Comparison of ENCODE assay signal across 35 cellular contexts in genomic region chr3:29721789-29722188, GRCh38.
DNase-seq lines count a peak whose midpoint lies in the region; ATAC-seq, FAIRE-seq and TF ChIP-seq lines count a peak whose summit lies in the region.
"Had no signal": no experiment of that assay in that cellular context is flagged by ENCODE, and none has a peak within 500 bp of the region (broad histone marks: within the 10 kb centered on the region; RNA-seq: fewer than 3 reads in every experiment).

No MANE protein-coding gene starts in this region.

- in situ Hi-C loops in HepG2 (cut with HindIII; ENCODE audit: extremely low pct_ligation_motif_present, low pct_unique_long_range_greater_than_20kb): no loop called here

- H3K4me1 ChIP-seq in HepG2 (ENCODE audit: insufficient read depth, low read length): no peaks in the 10 kb centered on the region
- no peaks in the 10 kb centered on the region for H3K4me1 ChIP-seq in right lobe of liver
- H3K4me1 ChIP-seq in suprapubic skin: no peaks in the 10 kb centered on the region
- H3K4me1 ChIP-seq: BLaER1 treated with 17β-estradiol and CSF1 and Interleukin-3, amounts not matched to agents 10 nM and 100 nM; lower lobe of right lung; stomach had no signal

- DNase-seq in HepG2 (ENCODE audit: low spot score) (no peak), right lobe of liver (no peak), NCI-H1048 (lab: John Stamatoyannopoulos, UW) (peak; percentile 6), fibroblast of mammary gland (ENCODE audit: low read depth) (peak; percentile 38), suprapubic skin (ENCODE audit: low spot score in 2 of 2) (no peak), NCI-H146 (lab: John Stamatoyannopoulos, UW) (no peak), midbrain (lab: John Stamatoyannopoulos, UW) (no peak), KG1 (lab: John Stamatoyannopoulos, UW) (no peak)
- DNase-seq: ACHN; activated CD4-positive, alpha-beta T cell treated with anti-CD3 and anti-CD28 coated beads for 1 hour; activated effector memory CD4-positive, alpha-beta T cell treated with anti-CD3 and anti-CD28 coated beads, Interleukin-2, amount 50 U/mL, for 16 hours; activated naive CD8-positive, alpha-beta T cell treated with anti-CD3 and anti-CD28 coated beads, Interleukin-2, amount 10 ng/mL, durations not matched to agents 7 days and 5 days; cerebellar nuclear complex; COR-L47; DMS79; GDM1; kidney; lower lobe of right lung; mucosa of descending colon; NCI-H1092 treated with DMSO at 0.1 percent for 48 hours; NCI-H187 treated with DMSO at 0.1 percent for 48 hours; NCI-H345; NCI-H774; nephron progenitor cell; ovary; retina; stimulated activated CD4-positive, alpha-beta T cell treated with anti-CD3 and anti-CD28 coated beads, Interleukin-2, amount 100 ng/mL, for 24 hours; stomach; T-helper 17 cell; tibial artery had no signal

- ATAC-seq in HepG2 (no peak), right lobe of liver (no peak)
- ATAC-seq: lower lobe of right lung, mucosa of descending colon, T-helper 17 cell had no signal

- H3K27ac ChIP-seq in HepG2 (ENCODE audit: extremely low read length, insufficient read depth, low read length): no peak overlapping the region
- H3K27ac ChIP-seq in right lobe of liver: no peak overlapping the region
- no peak overlapping the region for H3K27ac ChIP-seq in suprapubic skin
- H3K27ac ChIP-seq: BLaER1 treated with 17β-estradiol and CSF1 and Interleukin-3, amounts not matched to agents 10 nM and 100 nM; HL-60; lower lobe of right lung; ovary; SK-N-MC; stomach; tibial artery had no signal

- H3K36me3 ChIP-seq in HepG2 (replicated peaks in 1 of 2; ENCODE audit: control insufficient read depth in 1 of 2, insufficient read depth in 2 of 2, low read length in 2 of 2) (no peaks in the 10 kb centered on the region), right lobe of liver (no peaks in the 10 kb centered on the region), suprapubic skin (no peaks in the 10 kb centered on the region)
- H3K36me3 ChIP-seq: BLaER1 treated with 17β-estradiol and CSF1 and Interleukin-3, amounts not matched to agents 10 nM and 100 nM; lower lobe of right lung; ovary; stomach; tibial artery had no signal

- CTCF ChIA-PET in HepG2 (lab: Yijun Ruan, JAX; ENCODE audit: low intra/inter-chr PET ratio, low total read pairs): no interaction called here

- no TSS peak for BruUV-seq in HepG2 (replicated peaks; lab: Mats Ljungman, UMichigan)

- 2% methylated on average over 2 of the region's 2 CpGs for WGBS in HepG2 (ENCODE audit: low lambda C conversion rate)
- WGBS in right lobe of liver (ENCODE audit: insufficient coverage, low coverage, low lambda C conversion rate, missing lambda C conversion rate): 38% methylated on average over 2 of the region's 2 CpGs
- WGBS in suprapubic skin: 55% methylated on average over 2 of the region's 2 CpGs

- TF ChIP-seq POLR2A in HepG2 (IDR thresholded peaks at IDR 0.05; ENCODE audit: insufficient read depth in 1 of 2, low read depth in 2 of 2, low read length in 2 of 2): no peak
- no peak for TF ChIP-seq POLR2A in right lobe of liver (IDR thresholded peaks at IDR 0.05)
- no peak for TF ChIP-seq POLR2A in suprapubic skin (IDR thresholded peaks at IDR 0.05)

- TF ChIP-seq CTCF in HepG2 (CRISPR knock-in tag; IDR thresholded peaks at IDR 0.05): no peak
- no peak for TF ChIP-seq CTCF in right lobe of liver (IDR thresholded peaks at IDR 0.05)
- TF ChIP-seq CTCF in fibroblast of mammary gland (conservative IDR thresholded peaks at IDR 0.05; ENCODE audit: control insufficient read depth, insufficient read depth, low read depth, low read length): no peak
- no peak for TF ChIP-seq CTCF in suprapubic skin (IDR thresholded peaks at IDR 0.05)

- no peak for TF ChIP-seq EP300 in HepG2 (IDR thresholded peaks at IDR 0.05; ENCODE audit: low read depth in 2 of 2, low read length in 2 of 2)
- TF ChIP-seq EP300 in HepG2 (CRISPR knock-in tag; IDR thresholded peaks at IDR 0.05; ENCODE audit: borderline replicate concordance): no peak
- no peak for TF ChIP-seq EP300 in suprapubic skin (IDR thresholded peaks at IDR 0.05)

- no peaks in the 10 kb centered on the region for H3K27me3 ChIP-seq in HepG2 (ENCODE audit: control insufficient read depth in 1 of 2, insufficient read depth in 2 of 2, low read length in 2 of 2)
- no peaks in the 10 kb centered on the region for H3K27me3 ChIP-seq in right lobe of liver
- no peaks in the 10 kb centered on the region for H3K27me3 ChIP-seq in suprapubic skin
- H3K27me3 ChIP-seq: BLaER1 treated with 17β-estradiol and CSF1 and Interleukin-3, amounts not matched to agents 10 nM and 100 nM; ovary; stomach; tibial artery had no signal

- no peak overlapping the region for H3K4me3 ChIP-seq in HepG2 (replicated peaks in 1 of 3; ENCODE audit: insufficient read depth in 1 of 3, low read depth in 2 of 3, low read length in 3 of 3)
- no peak overlapping the region for H3K4me3 ChIP-seq in right lobe of liver
- H3K4me3 ChIP-seq in fibroblast of mammary gland (ENCODE audit: control insufficient read depth, low read depth, low read length): no peak overlapping the region
- H3K4me3 ChIP-seq in suprapubic skin: no peak overlapping the region
- H3K4me3 ChIP-seq: BLaER1 treated with 17β-estradiol and CSF1 and Interleukin-3, amounts not matched to agents 10 nM and 100 nM; lower lobe of right lung; mucosa of descending colon; ovary; SK-N-MC; stomach; tibial artery had no signal

- intact Hi-C loops in HepG2 (cut with micrococcal nuclease; ENCODE audit: unreplicated experiment): no loop called here
- intact Hi-C loops in right lobe of liver (cut with DNase I): no loop called here

- POLR2A ChIA-PET in HepG2 (lab: Yijun Ruan, JAX): no interaction called here

- H4K20me1 ChIP-seq in HepG2 (ENCODE audit: insufficient read depth, low read length): no peaks in the 10 kb centered on the region
- H4K20me1 ChIP-seq: BLaER1 treated with 17β-estradiol and CSF1 and Interleukin-3, amounts not matched to agents 10 nM and 100 nM had no signal

- TF ChIP-seq RAD21 in HepG2 (CRISPR knock-in tag; IDR thresholded peaks at IDR 0.05): no peak

- no peak overlapping the region for H3K4me2 ChIP-seq in HepG2 (ENCODE audit: low read depth, low read length)
- H3K4me2 ChIP-seq: BLaER1 treated with 17β-estradiol and CSF1 and Interleukin-3, amounts not matched to agents 10 nM and 100 nM had no signal

- no peak for FAIRE-seq in HepG2 (lab: Jason Lieb, UNC)
- FAIRE-seq: endothelial cell of umbilical vein, GM18507 had no signal

- H2AFZ ChIP-seq in HepG2 (ENCODE audit: low read length): no peak overlapping the region

- no peak overlapping the region for H3K9ac ChIP-seq in HepG2 (ENCODE audit: insufficient read depth, low read depth, low read length)
- H3K9ac ChIP-seq: BLaER1 treated with 17β-estradiol and CSF1 and Interleukin-3, amounts not matched to agents 10 nM and 100 nM had no signal

- H3K9me3 ChIP-seq in HepG2 (ENCODE audit: low read length): no peaks in the 10 kb centered on the region
- H3K9me3 ChIP-seq in right lobe of liver: no peaks in the 10 kb centered on the region
- no peaks in the 10 kb centered on the region for H3K9me3 ChIP-seq in suprapubic skin
- H3K9me3 ChIP-seq: BLaER1 treated with 17β-estradiol and CSF1 and Interleukin-3, amounts not matched to agents 10 nM and 100 nM; lower lobe of right lung; mucosa of descending colon; ovary; stomach had no signal

- no peaks in the 10 kb centered on the region for H3K79me2 ChIP-seq in HepG2 (ENCODE audit: insufficient read depth, low read length)

TF ChIP-seq in HepG2, 621 proteins besides CTCF, POLR2A, EP300 and RAD21:
- TF ChIP-seq REST (IDR thresholded peaks at IDR 0.05; ENCODE audit: borderline replicate concordance in 1 of 2, low read depth in 1 of 2, low read length in 2 of 2): peak in 1 of 2 experiments; percentile 42; a peak in 1 of 4 replicates
- TF ChIP-seq SIN3B (IDR thresholded peaks at IDR 0.05; ENCODE audit: low read length): no peak
- no peak for TF ChIP-seq ZNF160 (CRISPR knock-in tag; IDR thresholded peaks at IDR 0.05)
- TF ChIP-seq TERF1 (CRISPR knock-in tag; IDR thresholded peaks at IDR 0.05): no peak
- peak; percentile 56 for TF ChIP-seq CEBPB (IDR thresholded peaks at IDR 0.05; ENCODE audit: borderline replicate concordance, low read depth, low read length)
- no peak for TF ChIP-seq MAX (IDR thresholded peaks at IDR 0.05)

Comparison
In these comparisons a context has a peak if more than half of its experiments do, and no peak if none do; other contexts are left out.
1. DNase-seq: peak in NCI-H1048 (single experiment) and fibroblast of mammary gland (single experiment); none in HepG2 (single experiment), right lobe of liver (0 of 3), suprapubic skin (0 of 2), NCI-H146 (single experiment), midbrain (single experiment) and KG1 (single experiment).